Comparison of ENCODE assay signal across 8 cellular contexts in genomic region chr20:50186151-50186885, GRCh38. TPM values are rescaled to one million over a fixed set of nuclear protein-coding genes. Genes with fewer than 3 reads are reported as not detected.
DNase-seq lines count a peak whose midpoint lies in the region; ATAC-seq, FAIRE-seq and TF ChIP-seq lines count a peak whose summit lies in the region.

No MANE protein-coding gene starts in this region.

- TF ChIP-seq CTCF in progenitor cell of endocrine pancreas (IDR thresholded peaks at IDR 0.05; ENCODE audit: unreplicated experiment), result peak; percentile 97

- no peaks in the 10 kb centered on the region for H3K36me3 Mint-ChIP-seq in activated naive CD4-positive, alpha-beta T cell treated with anti-CD3 and anti-CD28 coated beads, Interleukin-2, amount 50 U/mL, for 72 hours
- H3K36me3 Mint-ChIP-seq in progenitor cell of endocrine pancreas (ENCODE audit: insufficient read depth), result no peaks in the 10 kb centered on the region

- no peaks in the 10 kb centered on the region for H3K9me3 Mint-ChIP-seq in activated naive CD4-positive, alpha-beta T cell treated with anti-CD3 and anti-CD28 coated beads, Interleukin-2, amount 50 U/mL, for 72 hours
- H3K9me3 Mint-ChIP-seq in progenitor cell of endocrine pancreas (ENCODE audit: low read depth), result no peaks in the 10 kb centered on the region

- no peak overlapping the region for H3K27ac Mint-ChIP-seq in activated naive CD4-positive, alpha-beta T cell treated with anti-CD3 and anti-CD28 coated beads, Interleukin-2, amount 50 U/mL, for 72 hours
- no peak overlapping the region for H3K27ac Mint-ChIP-seq in progenitor cell of endocrine pancreas

- H3K4me1 Mint-ChIP-seq in progenitor cell of endocrine pancreas (ENCODE audit: low read depth), result no peaks in the 10 kb centered on the region

- peaks cover 23% of the 10 kb centered on the region for H3K27me3 Mint-ChIP-seq in progenitor cell of endocrine pancreas

- peak; percentile 72 for FAIRE-seq in urothelium cell line (lab: Jason Lieb, UNC)

- DNase-seq in GF-D8 (lab: John Stamatoyannopoulos, UW) (peak; percentile 41), NCI-H1105 (lab: John Stamatoyannopoulos, UW) (peak; percentile 81), SKM-1 treated with dmso at 0.1 percent for 144 hours (lab: John Stamatoyannopoulos, UW; ENCODE audit: unreplicated experiment) (peak; percentile 63), Right ventricle myocardium inferior (ENCODE audit: missing footprints) (peak; percentile 93), progenitor cell of endocrine pancreas (ENCODE audit: low spot score, unreplicated experiment) (peak; percentile 95), urothelium cell line (ENCODE audit: low spot score) (peak; percentile 87)
- DNase-seq in activated naive CD4-positive, alpha-beta T cell treated with anti-CD3 and anti-CD28 coated beads, Interleukin-2, amount 50 U/mL, for 72 hours (ENCODE audit: low spot score in 2 of 2), result peak; percentile 81 to 96

- peak; percentile 17 to 19 for ATAC-seq in activated naive CD4-positive, alpha-beta T cell treated with anti-CD3 and anti-CD28 coated beads, Interleukin-2, amount 50 U/mL, for 72 hours
- peak; percentile 43 for ATAC-seq in Right ventricle myocardium inferior
- no peak for ATAC-seq in HG03521 (IDR thresholded peaks at IDR 0.05; ENCODE audit: unreplicated experiment)

- no peak overlapping the region for H3K4me3 Mint-ChIP-seq in progenitor cell of endocrine pancreas (ENCODE audit: low read depth)

- intact Hi-C loops in Right ventricle myocardium inferior (cut with DNase I), result loop anchor here (2.0 to 10.0 kb wide), 3 partner anchors 394 to 558 kb away; no protein-coding TSS in a partner anchor

RNA-seq across cellular contexts. Expression of gene CEBPB, which starts 4.3 kb away (rescaled TPM):
- total RNA-seq in activated naive CD4-positive, alpha-beta T cell treated with anti-CD3 and anti-CD28 coated beads, Interleukin-2, amount 50 U/mL, for 72 hours, result 10 to 100 TPM; 29.0 to 50.9 TPM
- 62.4 TPM for total RNA-seq in Right ventricle myocardium inferior
- total RNA-seq in progenitor cell of endocrine pancreas, result 19.6 and 21.3 TPM in 2 replicates

RNA-seq across cellular contexts. Expression of gene PEDS1, which starts 32.8 kb away (rescaled TPM):
- 10 to 100 TPM; 14.8 to 21.2 TPM for total RNA-seq in activated naive CD4-positive, alpha-beta T cell treated with anti-CD3 and anti-CD28 coated beads, Interleukin-2, amount 50 U/mL, for 72 hours
- total RNA-seq in Right ventricle myocardium inferior (31.2 TPM), progenitor cell of endocrine pancreas (26.0 and 31.0 TPM in 2 replicates)

Comparison
In these comparisons a context has a peak if more than half of its experiments do, and no peak if none do; other contexts are left out.
1. DNase-seq: peak in every context shown above with its lines; median percentile 95 in progenitor cell of endocrine pancreas; 93 in Right ventricle myocardium inferior; 88 in activated naive CD4-positive, alpha-beta T cell treated with anti-CD3 and anti-CD28 coated beads, Interleukin-2, amount 50 U/mL, for 72 hours; 87 in urothelium cell line; 81 in NCI-H1105; 63 in SKM-1 treated with dmso at 0.1 percent for 144 hours; 41 in GF-D8.